In the genomic region with DNA sequence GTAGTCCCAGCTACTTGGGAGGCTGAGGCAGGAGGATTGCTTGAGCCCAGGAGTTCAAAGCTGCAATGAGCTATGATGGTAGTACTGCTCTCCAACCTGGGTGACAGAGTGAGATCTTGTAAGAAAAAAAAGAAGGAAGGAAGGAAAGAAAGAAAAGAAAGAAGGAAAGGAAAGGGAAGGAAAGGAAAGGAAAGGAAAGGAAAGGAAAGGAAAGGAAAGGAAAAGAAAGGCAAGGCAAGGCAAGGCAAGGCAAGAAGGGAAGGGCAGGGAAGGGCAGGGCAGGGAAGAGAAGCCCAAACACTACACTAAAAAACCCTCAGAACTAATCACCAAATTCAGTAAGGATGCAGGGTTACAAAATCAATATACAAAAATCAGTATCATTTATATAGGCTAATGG, we compare ENCODE assay signal across 21 cellular contexts.
DNase-seq lines count a peak whose midpoint lies in the region; ATAC-seq and TF ChIP-seq lines count a peak whose summit lies in the region.
"Had no signal": no experiment of that assay in that cellular context is flagged by ENCODE, and none has a peak within 500 bp of the region (broad histone marks: within the 10 kb centered on the region; RNA-seq: fewer than 3 reads in every experiment).

No MANE protein-coding gene starts in this region.

- H3K27ac ChIP-seq in mesendoderm (ENCODE audit: low read depth, low read length) (no peak overlapping the region), RWPE1 (no peak overlapping the region)
- H3K27ac ChIP-seq: 22Rv1, GM23248 had no signal

- CTCF ChIA-PET in RWPE1 (lab: Yijun Ruan, JAX): no interaction called here

- H2AK5ac ChIP-seq in mesendoderm (ENCODE audit: low read length): no peak overlapping the region

- no peak overlapping the region for H3K4me3 ChIP-seq in mesendoderm (ENCODE audit: low read length)
- H3K4me3 ChIP-seq: BLaER1 treated with 17β-estradiol and CSF1 and Interleukin-3, amounts not matched to agents 10 nM and 100 nM; GM12878; GM23248; HAP-1 had no signal

- H3K27ac Mint-ChIP-seq in activated T-cell treated with anti-CD3 and anti-CD28 coated beads, Interleukin-2, amount 50 U/mL, for 72 hours: peak overlapping the region; percentile 2
- peak overlapping the region; percentile 5 for H3K27ac Mint-ChIP-seq in progenitor cell of endocrine pancreas
- H3K27ac Mint-ChIP-seq: CD14-positive monocyte; CD4-positive, alpha-beta T cell; CD8-positive, alpha-beta memory T cell had no signal

- H3K4me2 ChIP-seq in mesendoderm (ENCODE audit: low read length): no peak overlapping the region

- no peak overlapping the region for H4K5ac ChIP-seq in mesendoderm (ENCODE audit: low read length)

- no peak overlapping the region for H3K4me3 Mint-ChIP-seq in activated T-cell treated with anti-CD3 and anti-CD28 coated beads, Interleukin-2, amount 50 U/mL, for 72 hours
- no peak overlapping the region for H3K4me3 Mint-ChIP-seq in activated T-cell treated with anti-CD3 and anti-CD28 coated beads, Interleukin-2, amount 50 U/mL, for 4 hours
- no peak overlapping the region for H3K4me3 Mint-ChIP-seq in progenitor cell of endocrine pancreas (ENCODE audit: low read depth)
- H3K4me3 Mint-ChIP-seq: CD4-positive, alpha-beta T cell; CD8-positive, alpha-beta memory T cell had no signal

- no peaks in the 10 kb centered on the region for H3K79me2 ChIP-seq in mesendoderm (ENCODE audit: control insufficient read depth, insufficient read depth, low read length)

- no peaks in the 10 kb centered on the region for H3K36me3 Mint-ChIP-seq in activated T-cell treated with anti-CD3 and anti-CD28 coated beads, Interleukin-2, amount 50 U/mL, for 72 hours (ENCODE audit: insufficient read depth in 2 of 2)
- H3K36me3 Mint-ChIP-seq in activated T-cell treated with anti-CD3 and anti-CD28 coated beads, Interleukin-2, amount 50 U/mL, for 4 hours (ENCODE audit: insufficient read depth): no peaks in the 10 kb centered on the region
- H3K36me3 Mint-ChIP-seq in progenitor cell of endocrine pancreas (ENCODE audit: insufficient read depth): peaks cover 1% of the 10 kb centered on the region
- H3K36me3 Mint-ChIP-seq: CD14-positive monocyte; CD8-positive, alpha-beta memory T cell had no signal

- H3K36me3 ChIP-seq in mesendoderm (ENCODE audit: control insufficient read depth, insufficient read depth, low read length): no peaks in the 10 kb centered on the region
- H3K36me3 ChIP-seq: BE2C; BLaER1 treated with 17β-estradiol and CSF1 and Interleukin-3, amounts not matched to agents 10 nM and 100 nM; HAP-1 had no signal

- no peak overlapping the region for H3K23ac ChIP-seq in mesendoderm (ENCODE audit: low read length)

- no peak for ATAC-seq in activated T-cell treated with anti-CD3 and anti-CD28 coated beads, Interleukin-2, amount 50 U/mL, for 72 hours (replicated peaks in 1 of 2)
- no peak for ATAC-seq in activated T-cell treated with anti-CD3 and anti-CD28 coated beads, Interleukin-2, amount 50 U/mL, for 4 hours
- no peak for ATAC-seq in HG03442 (IDR thresholded peaks at IDR 0.05; ENCODE audit: unreplicated experiment)
- ATAC-seq: GM12878 had no signal

- no peaks in the 10 kb centered on the region for H3K4me1 Mint-ChIP-seq in activated T-cell treated with anti-CD3 and anti-CD28 coated beads, Interleukin-2, amount 50 U/mL, for 72 hours (ENCODE audit: low read depth)
- no peaks in the 10 kb centered on the region for H3K4me1 Mint-ChIP-seq in activated T-cell treated with anti-CD3 and anti-CD28 coated beads, Interleukin-2, amount 50 U/mL, for 4 hours (ENCODE audit: low read depth)
- peaks cover 35% of the 10 kb centered on the region for H3K4me1 Mint-ChIP-seq in progenitor cell of endocrine pancreas (ENCODE audit: low read depth)
- H3K4me1 Mint-ChIP-seq: CD8-positive, alpha-beta memory T cell had no signal

- no peaks in the 10 kb centered on the region for H3K27me3 ChIP-seq in mesendoderm (ENCODE audit: insufficient read depth, low read length, poor library complexity)
- H3K27me3 ChIP-seq: BE2C; BLaER1 treated with 17β-estradiol and CSF1 and Interleukin-3, amounts not matched to agents 10 nM and 100 nM had no signal

- H3K27me3 Mint-ChIP-seq in activated T-cell treated with anti-CD3 and anti-CD28 coated beads, Interleukin-2, amount 50 U/mL, for 72 hours (ENCODE audit: low read depth): peaks cover 18% of the 10 kb centered on the region
- H3K27me3 Mint-ChIP-seq in activated T-cell treated with anti-CD3 and anti-CD28 coated beads, Interleukin-2, amount 50 U/mL, for 4 hours (ENCODE audit: low read depth): peaks cover 3% of the 10 kb centered on the region
- H3K27me3 Mint-ChIP-seq in progenitor cell of endocrine pancreas: no peaks in the 10 kb centered on the region

- peaks cover 16% of the 10 kb centered on the region for H3K4me1 ChIP-seq in mesendoderm (ENCODE audit: control insufficient read depth, low read depth, low read length)
- H3K4me1 ChIP-seq: BE2C had no signal

- H2BK120ac ChIP-seq in mesendoderm (ENCODE audit: low read depth, low read length): no peak overlapping the region

- H3K4ac ChIP-seq in mesendoderm (ENCODE audit: low read depth, low read length): peak overlapping the region; percentile 55

- no peak overlapping the region for H3K9ac ChIP-seq in mesendoderm (ENCODE audit: low read length)
- H3K9ac ChIP-seq: BLaER1 treated with 17β-estradiol and CSF1 and Interleukin-3, amounts not matched to agents 10 nM and 100 nM; GM23248 had no signal

- no peak for DNase-seq in activated T-cell treated with anti-CD3 and anti-CD28 coated beads, Interleukin-2, amount 50 U/mL, for 72 hours
- DNase-seq in activated T-cell treated with anti-CD3 and anti-CD28 coated beads, Interleukin-2, amount 50 U/mL, for 4 hours: no peak
- DNase-seq in mesendoderm (no peak), progenitor cell of endocrine pancreas (ENCODE audit: low spot score, unreplicated experiment) (no peak), RWPE1 (ENCODE audit: low spot score) (no peak)
- DNase-seq: ACHN; AML-193; BE2C; CD4-positive, alpha-beta T cell; CD8-positive, alpha-beta memory T cell; DMS 273 treated with DMSO at 0.1 percent for 48 hours; DMS79; EL; GDM1; GM23248 had no signal

- no peak overlapping the region for H2BK5ac ChIP-seq in mesendoderm (ENCODE audit: low read length)

- H3K9me3 Mint-ChIP-seq in activated T-cell treated with anti-CD3 and anti-CD28 coated beads, Interleukin-2, amount 50 U/mL, for 72 hours: peaks cover 0 to 2% of the 10 kb centered on the region in 2 donors
- peaks cover 4% of the 10 kb centered on the region for H3K9me3 Mint-ChIP-seq in activated T-cell treated with anti-CD3 and anti-CD28 coated beads, Interleukin-2, amount 50 U/mL, for 4 hours
- peaks cover 8% of the 10 kb centered on the region for H3K9me3 Mint-ChIP-seq in progenitor cell of endocrine pancreas (ENCODE audit: low read depth)
- H3K9me3 Mint-ChIP-seq: CD4-positive, alpha-beta T cell had no signal

- H3K79me1 ChIP-seq in mesendoderm (ENCODE audit: low read length): no peaks in the 10 kb centered on the region

- POLR2A ChIA-PET in RWPE1 (lab: Yijun Ruan, JAX; ENCODE audit: low non-redundant PET): no interaction called here

- H3K18ac ChIP-seq in mesendoderm (ENCODE audit: low read length): no peak overlapping the region

- no peak overlapping the region for H3K56ac ChIP-seq in mesendoderm (ENCODE audit: low read length)

- no peak for TF ChIP-seq CTCF in progenitor cell of endocrine pancreas (IDR thresholded peaks at IDR 0.05; ENCODE audit: unreplicated experiment)
- TF ChIP-seq CTCF in RWPE1 (conservative IDR thresholded peaks at IDR 0.05; ENCODE audit: low read depth): no peak

- no peak overlapping the region for H2BK15ac ChIP-seq in mesendoderm (replicated peaks; ENCODE audit: low read depth)

- H4K8ac ChIP-seq in mesendoderm (ENCODE audit: low read depth, low read length): no peak overlapping the region
